8 cellular contexts compared by ENCODE assay signal in genomic region chr20:10476319-10476724, GRCh38. TPM values are rescaled to one million over a fixed set of nuclear protein-coding genes. Genes with fewer than 3 reads are reported as not detected.
DNase-seq lines count a peak whose midpoint lies in the region; ATAC-seq and TF ChIP-seq lines count a peak whose summit lies in the region.

No MANE protein-coding gene starts in this region.

- ATAC-seq in activated CD4-positive, CD25-positive, alpha-beta regulatory T cell treated with anti-CD3 and anti-CD28 coated beads, Interleukin-2, amount 50 U/mL, for 24 hours, result peak; percentile 25 to 32
- ATAC-seq in HG02884 (IDR thresholded peaks at IDR 0.05; ENCODE audit: unreplicated experiment) (peak; percentile 79), sciatic nerve (peak; percentile 41)

- no peaks in the 10 kb centered on the region for H3K36me3 ChIP-seq in OCI-LY7 (ENCODE audit: insufficient read depth, low read length)

- H2AFZ ChIP-seq in OCI-LY7 (ENCODE audit: low read length), result no peak overlapping the region

- peak overlapping the region; percentile 54 for H3K4me2 ChIP-seq in OCI-LY7 (ENCODE audit: low read length)

- no peak for DNase-seq in activated CD4-positive, CD25-positive, alpha-beta regulatory T cell (lab: John Stamatoyannopoulos, UW)
- peak; percentile 62 for DNase-seq in OCI-LY7 (ENCODE audit: low spot score)
- DNase-seq in sciatic nerve (ENCODE audit: low spot score), result no peak
- DNase-seq in activated T-cell treated with anti-CD3 and anti-CD28 coated beads, Interleukin-2, amount 50 U/mL, for 1 hour, result no peak
- no peak for DNase-seq in stimulated activated CD4-positive, alpha-beta T cell treated with anti-CD3 and anti-CD28 coated beads, Interleukin-4, amount 100 ng/mL, for 1 hour
- DNase-seq in activated CD4-positive, alpha-beta T cell treated with anti-CD3 and anti-CD28 coated beads for 1 hour, result no peak

- no peaks in the 10 kb centered on the region for H3K9me3 ChIP-seq in OCI-LY7 (ENCODE audit: low read length)

- H3K27ac ChIP-seq in OCI-LY7 (ENCODE audit: low read depth, low read length, poor library complexity, severe bottlenecking), result no peak overlapping the region

- H3K4me3 ChIP-seq in OCI-LY7 (ENCODE audit: low read depth, low read length, poor library complexity, severe bottlenecking), result peak overlapping the region; percentile 10

- no peaks in the 10 kb centered on the region for H3K9me2 ChIP-seq in OCI-LY7 (ENCODE audit: insufficient read depth, low read length)

- POLR2A ChIA-PET in OCI-LY7 (lab: Charles Lee), result interaction anchor here (1.1 kb wide), 1 partner anchor 100 kb away, joined by 3 read pairs; no protein-coding TSS in a partner anchor

- H3K79me2 ChIP-seq in OCI-LY7 (ENCODE audit: insufficient read depth, low read depth, low read length), result no peaks in the 10 kb centered on the region

- intact Hi-C loops in OCI-LY7 (cut with micrococcal nuclease; ENCODE audit: unreplicated experiment) (loop anchor here (5.0 kb wide), 1 partner anchor 196 kb away; the partner anchor contains the start of gene JAG1), sciatic nerve (cut with DNase I) (no loop called here)

- peaks cover 3% of the 10 kb centered on the region; the same call in 1 of the 2 replicates for H4K20me1 ChIP-seq in OCI-LY7 (ENCODE audit: insufficient read depth, low read length)

- H3K4me1 ChIP-seq in OCI-LY7 (ENCODE audit: insufficient read depth, low read length, poor library complexity, severe bottlenecking), result peaks cover 19% of the 10 kb centered on the region

- TF ChIP-seq CTCF in OCI-LY7 (conservative IDR thresholded peaks at IDR 0.05; ENCODE audit: low read length), result peak; percentile 70

- BruUV-seq in OCI-LY7 (replicated peaks; lab: Mats Ljungman, UMichigan), result no TSS peak

- CTCF ChIA-PET in OCI-LY7 (lab: Charles Lee; ENCODE audit: unreplicated experiment), result no interaction called here

RNA-seq across cellular contexts. Expression of gene SLX4IP, which starts 41.2 kb away (rescaled TPM):
- total RNA-seq in OCI-LY7 (2014; rRNA removed; shearing (Covaris generic)), result 3.4 and 4.1 TPM in 2 replicates
- total RNA-seq in OCI-LY7 (2022) (8.7 and 9.2 TPM in 2 replicates), sciatic nerve (4.6 TPM)

RNA-seq across cellular contexts. Expression of gene MKKS, which starts 42.3 kb away (rescaled TPM):
- 1.0 and 1.4 TPM in 2 replicates for total RNA-seq in OCI-LY7 (2014; rRNA removed; shearing (Covaris generic))
- 5.6 and 5.9 TPM in 2 replicates for total RNA-seq in OCI-LY7 (2022)
- 15.0 TPM for total RNA-seq in sciatic nerve

Comparison
In these comparisons a context has a peak if more than half of its experiments do, and no peak if none do; other contexts are left out.
1. ATAC-seq: peak in every context shown above with its lines; median percentile 79 in HG02884; 41 in sciatic nerve; 28 in activated CD4-positive, CD25-positive, alpha-beta regulatory T cell treated with anti-CD3 and anti-CD28 coated beads, Interleukin-2, amount 50 U/mL, for 24 hours.